In genomic region chr16:57500578-57501111, GRCh38 we compare ENCODE assay signal across 15 cellular contexts. TPM values are rescaled to one million over a fixed set of nuclear protein-coding genes. Genes with fewer than 3 reads are reported as not detected.
DNase-seq lines count a peak whose midpoint lies in the region; ATAC-seq and TF ChIP-seq lines count a peak whose summit lies in the region.
"Had no signal": no experiment of that assay in that cellular context is flagged by ENCODE, and none has a peak within 500 bp of the region (broad histone marks: within the 10 kb centered on the region; RNA-seq: fewer than 3 reads in every experiment).

No MANE protein-coding gene starts in this region.

- ATAC-seq in Right ventricle myocardium superior (ENCODE audit: poor library complexity), result no peak
- ATAC-seq in left lobe of liver, result peak; percentile 96
- ATAC-seq in HG03135 (IDR thresholded peaks at IDR 0.05; ENCODE audit: unreplicated experiment), result no peak
- ATAC-seq: stimulated activated naive B cell treated with anti-CD40 and anti-IgM and Interleukin-4, amounts not matched to agents 10 μg/mL and 1 μg/mL and 100 μg/mL, for 72 hours had no signal

- no peak overlapping the region for H3K27ac ChIP-seq in right atrium auricular region
- H3K27ac ChIP-seq in SJSA1, result peak overlapping the region; percentile 59; the same call in 1 of the 2 replicates
- H3K27ac ChIP-seq: HL-60 had no signal

- H3K36me3 Mint-ChIP-seq in stimulated activated naive CD8-positive, alpha-beta T cell treated with anti-CD3 and anti-CD28 coated beads, Interleukin-15, Interleukin-2, amounts not matched to agents 100 ng/mL and 50 ng/mL, for 24 hours (ENCODE audit: low read depth), result no peaks in the 10 kb centered on the region
- H3K36me3 Mint-ChIP-seq: memory B cell; stimulated activated naive B cell treated with anti-CD40 and anti-IgM and Interleukin-4, amounts not matched to agents 10 μg/mL and 1 μg/mL and 100 μg/mL, for 72 hours had no signal

- TF ChIP-seq CTCF in right atrium auricular region (IDR thresholded peaks at IDR 0.05), result no peak

- H3K9me3 ChIP-seq in right atrium auricular region (no peaks in the 10 kb centered on the region), SJSA1 (replicated peaks) (no peaks in the 10 kb centered on the region)

- no peak overlapping the region for H3K4me3 ChIP-seq in right atrium auricular region
- H3K4me3 ChIP-seq in SJSA1, result no peak overlapping the region

- H3K9me3 Mint-ChIP-seq in stimulated activated naive CD8-positive, alpha-beta T cell treated with anti-CD3 and anti-CD28 coated beads, Interleukin-15, Interleukin-2, amounts not matched to agents 100 ng/mL and 50 ng/mL, for 24 hours, result no peaks in the 10 kb centered on the region
- H3K9me3 Mint-ChIP-seq: memory B cell; stimulated activated naive B cell treated with anti-CD40 and anti-IgM and Interleukin-4, amounts not matched to agents 10 μg/mL and 1 μg/mL and 100 μg/mL, for 72 hours had no signal

- no peaks in the 10 kb centered on the region for H3K4me1 Mint-ChIP-seq in stimulated activated naive CD8-positive, alpha-beta T cell treated with anti-CD3 and anti-CD28 coated beads, Interleukin-15, Interleukin-2, amounts not matched to agents 100 ng/mL and 50 ng/mL, for 24 hours (ENCODE audit: low read depth)

- H3K27me3 Mint-ChIP-seq in stimulated activated naive CD8-positive, alpha-beta T cell treated with anti-CD3 and anti-CD28 coated beads, Interleukin-15, Interleukin-2, amounts not matched to agents 100 ng/mL and 50 ng/mL, for 24 hours, result no peaks in the 10 kb centered on the region

- no peak overlapping the region for H3K4me3 Mint-ChIP-seq in stimulated activated naive CD8-positive, alpha-beta T cell treated with anti-CD3 and anti-CD28 coated beads, Interleukin-15, Interleukin-2, amounts not matched to agents 100 ng/mL and 50 ng/mL, for 24 hours
- H3K4me3 Mint-ChIP-seq: memory B cell; stimulated activated naive B cell treated with anti-CD40 and anti-IgM and Interleukin-4, amounts not matched to agents 10 μg/mL and 1 μg/mL and 100 μg/mL, for 72 hours had no signal

- H3K27me3 ChIP-seq in right atrium auricular region, result no peaks in the 10 kb centered on the region
- H3K27me3 ChIP-seq in SJSA1 (replicated peaks), result no peaks in the 10 kb centered on the region

- peak overlapping the region; percentile 7 for H3K27ac Mint-ChIP-seq in stimulated activated naive CD8-positive, alpha-beta T cell treated with anti-CD3 and anti-CD28 coated beads, Interleukin-15, Interleukin-2, amounts not matched to agents 100 ng/mL and 50 ng/mL, for 24 hours
- H3K27ac Mint-ChIP-seq: memory B cell; stimulated activated naive B cell treated with anti-CD40 and anti-IgM and Interleukin-4, amounts not matched to agents 10 μg/mL and 1 μg/mL and 100 μg/mL, for 72 hours had no signal

- H3K4me1 ChIP-seq in right atrium auricular region (no peaks in the 10 kb centered on the region), SJSA1 (replicated peaks) (peaks cover 30% of the 10 kb centered on the region)

- no peaks in the 10 kb centered on the region for H3K36me3 ChIP-seq in right atrium auricular region
- H3K36me3 ChIP-seq in SJSA1, result no peaks in the 10 kb centered on the region

- DNase-seq in Right ventricle myocardium superior, result peak; percentile 22
- DNase-seq in right atrium auricular region (ENCODE audit: low spot score), result no peak
- DNase-seq in SJSA1 (ENCODE audit: low read depth in 1 of 2, low spot score in 2 of 2), result no peak
- DNase-seq in left lobe of liver (ENCODE audit: low spot score), result peak; percentile 89
- no peak for DNase-seq in activated CD4-positive, CD25-positive, alpha-beta regulatory T cell (lab: John Stamatoyannopoulos, UW)
- no peak for DNase-seq in SHP77 treated with DMSO at 0.1 percent for 48 hours (lab: John Stamatoyannopoulos, UW)
- DNase-seq: AML-193; GOT3; MM.1S; stimulated activated CD4-positive, alpha-beta T cell treated with anti-CD3 and anti-CD28 coated beads, Interleukin-2, amount 100 ng/mL, for 48 hours; stimulated activated naive B cell treated with anti-CD40 and anti-IgM and Interleukin-4, amounts not matched to agents 10 μg/mL and 1 μg/mL and 100 μg/mL, for 72 hours had no signal

- intact Hi-C loops in Right ventricle myocardium superior (cut with DNase I), result no loop called here

RNA-seq across cellular contexts. Expression of gene DOK4, which starts 14.4 kb away (rescaled TPM):
- total RNA-seq in Right ventricle myocardium superior (7.5 TPM), right atrium auricular region (10 to 100 TPM; 15.2 to 34.2 TPM), left lobe of liver (43.9 TPM)
- total RNA-seq in SJSA1 (2014; rRNA removed; shearing (Covaris generic)), result 5.6 and 5.7 TPM in 2 replicates

RNA-seq across cellular contexts. Expression of gene CCDC102A, which starts 35.7 kb away (rescaled TPM):
- total RNA-seq in Right ventricle myocardium superior (10.5 TPM), right atrium auricular region (10 to 100 TPM; 11.2 to 15.1 TPM), left lobe of liver (0.83 TPM)
- total RNA-seq in SJSA1 (2014; rRNA removed; shearing (Covaris generic)), result 13.4 and 24.5 TPM in 2 replicates

RNA-seq across cellular contexts. Expression of gene POLR2C, which starts 38.2 kb away (rescaled TPM):
- total RNA-seq in Right ventricle myocardium superior (37.9 TPM), right atrium auricular region (10 to 100 TPM; 76.8 to 86.3 TPM), left lobe of liver (34.1 TPM)
- total RNA-seq in SJSA1 (2014; rRNA removed; shearing (Covaris generic)), result 129 and 200 TPM in 2 replicates

RNA-seq across cellular contexts. Expression of gene ADGRG5, which starts 41.8 kb away (rescaled TPM):
- 0.05 TPM for total RNA-seq in Right ventricle myocardium superior
- total RNA-seq in right atrium auricular region, result under 1 TPM; 0.08 to 0.44 TPM
- not detected in 2 replicates for total RNA-seq in SJSA1 (2014; rRNA removed; shearing (Covaris generic))
- total RNA-seq in left lobe of liver, result 0.10 TPM

RNA-seq across cellular contexts. Expression of gene COQ9, which starts 53.4 kb away (rescaled TPM):
- total RNA-seq in Right ventricle myocardium superior (225 TPM), right atrium auricular region (100 to 1,000 TPM; 106 to 153 TPM), left lobe of liver (64.5 TPM)
- total RNA-seq in SJSA1 (2014; rRNA removed; shearing (Covaris generic)), result 34.6 and 41.5 TPM in 2 replicates

Comparison
In these comparisons a context has a peak if more than half of its experiments do, and no peak if none do; other contexts are left out.
1. DNase-seq: peak in Right ventricle myocardium superior (single experiment) and left lobe of liver (single experiment); none in right atrium auricular region (single experiment), SJSA1 (0 of 2), activated CD4-positive, CD25-positive, alpha-beta regulatory T cell (0 of 4) and SHP77 treated with DMSO at 0.1 percent for 48 hours (single experiment).